In genomic region chr15:57069423-57069822, GRCh38 we compare ENCODE assay signal across 26 cellular contexts.
"Had no signal": no experiment of that assay in that cellular context is flagged by ENCODE, and none has a peak within 500 bp of the region (broad histone marks: within the 10 kb centered on the region; RNA-seq: fewer than 3 reads in every experiment).

No MANE protein-coding gene starts in this region.

- H3K27me3 ChIP-seq: brain microvascular endothelial cell, SJCRH30 had no signal

- H3K4me3 ChIP-seq: SJCRH30, SK-N-MC had no signal

- FAIRE-seq: colon had no signal

- DNase-seq: activated CD4-positive, alpha-beta T cell treated with anti-CD3 and anti-CD28 coated beads, Interleukin-2, amount 10 ng/mL, durations not matched to agents 24 days and 14 days; activated CD4-positive, alpha-beta T cell treated with anti-CD3 and anti-CD28 coated beads, Interleukin-2, amount 50 U/mL, for 4 hours; activated CD8-positive, alpha-beta T cell treated with anti-CD3 and anti-CD28 coated beads for 36 hours; activated effector memory CD4-positive, alpha-beta T cell treated with anti-CD3 and anti-CD28 coated beads, Interleukin-2, amount 50 U/mL, for 16 hours; activated naive CD4-positive, alpha-beta T cell; activated naive CD4-positive, alpha-beta T cell treated with anti-CD3 and anti-CD28 coated beads, Interleukin-2, amount 50 U/mL, for 16 hours; activated naive CD8-positive, alpha-beta T cell treated with anti-CD3 and anti-CD28 coated beads for 36 hours; activated T-cell treated with anti-CD3 and anti-CD28 coated beads, Interleukin-2, amount 50 U/mL, for 1 hour; activated T-cell treated with anti-CD3 and anti-CD28 coated beads, Interleukin-2, amount 50 U/mL, for 72 hours; amniotic stem cell; aorta; brain microvascular endothelial cell; central memory CD4-positive, alpha-beta T cell; NCI-H1048; NCI-H1105 treated with DMSO at 0.1 percent for 48 hours; NCI-H1436; NCI-H1694; NCI-H2029; NCI-H345; NCI-H524 treated with DMSO at 0.1 percent for 48 hours; SHP77; SJCRH30; T1000 had no signal

- H3K27ac Mint-ChIP-seq: activated CD4-positive, alpha-beta T cell treated with anti-CD3 and anti-CD28 coated beads, Interleukin-2, amount 10 ng/mL, durations not matched to agents 24 days and 14 days; activated CD8-positive, alpha-beta T cell treated with anti-CD3 and anti-CD28 coated beads for 36 hours; activated naive CD8-positive, alpha-beta T cell treated with anti-CD3 and anti-CD28 coated beads for 36 hours; activated T-cell treated with anti-CD3 and anti-CD28 coated beads, Interleukin-2, amount 50 U/mL, for 72 hours; activated T-helper 17 cell treated with anti-CD3 and anti-CD28 coated beads, Interleukin-2, amount 50 U/mL, for 72 hours had no signal

- H3K9me3 ChIP-seq: SJCRH30 had no signal

- H3K4me1 ChIP-seq: SJCRH30 had no signal

- H3K27ac ChIP-seq: brain microvascular endothelial cell, SJCRH30, SK-N-MC had no signal

- H3K9me3 Mint-ChIP-seq: activated CD4-positive, alpha-beta T cell treated with anti-CD3 and anti-CD28 coated beads, Interleukin-2, amount 10 ng/mL, durations not matched to agents 24 days and 14 days; activated CD8-positive, alpha-beta T cell treated with anti-CD3 and anti-CD28 coated beads for 36 hours; activated naive CD8-positive, alpha-beta T cell treated with anti-CD3 and anti-CD28 coated beads for 36 hours; activated T-cell treated with anti-CD3 and anti-CD28 coated beads, Interleukin-2, amount 50 U/mL, for 72 hours; activated T-helper 17 cell treated with anti-CD3 and anti-CD28 coated beads, Interleukin-2, amount 50 U/mL, for 72 hours had no signal

- H3K36me3 ChIP-seq: brain microvascular endothelial cell, SJCRH30 had no signal

- H3K27me3 Mint-ChIP-seq: activated CD4-positive, alpha-beta T cell treated with anti-CD3 and anti-CD28 coated beads, Interleukin-2, amount 10 ng/mL, durations not matched to agents 24 days and 14 days; activated CD8-positive, alpha-beta T cell treated with anti-CD3 and anti-CD28 coated beads for 36 hours; activated naive CD8-positive, alpha-beta T cell treated with anti-CD3 and anti-CD28 coated beads for 36 hours; activated T-helper 17 cell treated with anti-CD3 and anti-CD28 coated beads, Interleukin-2, amount 50 U/mL, for 72 hours had no signal

- ATAC-seq: activated CD8-positive, alpha-beta T cell treated with anti-CD3 and anti-CD28 coated beads for 36 hours; activated T-cell treated with anti-CD3 and anti-CD28 coated beads, Interleukin-2, amount 50 U/mL, for 72 hours; activated T-helper 17 cell treated with anti-CD3 and anti-CD28 coated beads, Interleukin-2, amount 50 U/mL, for 72 hours had no signal

- H3K4me3 Mint-ChIP-seq: activated CD4-positive, alpha-beta T cell treated with anti-CD3 and anti-CD28 coated beads, Interleukin-2, amount 10 ng/mL, durations not matched to agents 24 days and 14 days; activated CD8-positive, alpha-beta T cell treated with anti-CD3 and anti-CD28 coated beads for 36 hours; activated naive CD8-positive, alpha-beta T cell treated with anti-CD3 and anti-CD28 coated beads for 36 hours; activated T-cell treated with anti-CD3 and anti-CD28 coated beads, Interleukin-2, amount 50 U/mL, for 72 hours; activated T-helper 17 cell treated with anti-CD3 and anti-CD28 coated beads, Interleukin-2, amount 50 U/mL, for 72 hours had no signal
